23 cellular contexts compared by ENCODE assay signal in the genomic region with DNA sequence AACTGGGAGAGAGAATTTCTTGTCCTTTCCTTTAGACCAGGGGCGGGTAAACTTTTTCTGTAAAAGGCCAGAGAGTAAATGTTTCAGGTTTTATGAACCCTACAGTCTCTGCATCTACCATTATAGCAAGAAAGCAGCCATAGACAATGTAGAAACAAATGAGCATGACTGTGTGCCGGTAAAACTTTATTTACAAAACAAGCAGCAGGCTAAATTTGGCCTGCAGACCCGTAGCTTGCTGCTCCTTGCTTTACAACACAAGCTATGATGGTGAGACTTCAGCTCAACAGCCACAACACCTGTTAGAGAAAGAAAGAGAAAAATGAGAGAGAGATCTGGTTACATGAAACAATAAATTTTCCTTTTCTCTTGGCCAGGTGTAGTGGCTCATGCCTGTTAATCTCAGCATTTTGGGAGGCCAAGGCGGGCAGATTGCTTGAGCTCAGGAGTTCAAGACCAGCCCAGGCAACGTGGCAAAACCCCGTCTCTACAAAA. TPM values are rescaled to one million over a fixed set of nuclear protein-coding genes. Genes with fewer than 3 reads are reported as not detected.
"Had no signal": no experiment of that assay in that cellular context is flagged by ENCODE, and none has a peak within 500 bp of the region (broad histone marks: within the 10 kb centered on the region; RNA-seq: fewer than 3 reads in every experiment).

No MANE protein-coding gene starts in this region.

- ATAC-seq: esophagus mucosa; heart left ventricle; mucosa of descending colon; naive thymus-derived CD8-positive, alpha-beta T cell; psoas muscle had no signal

- H3K27ac Mint-ChIP-seq: naive thymus-derived CD8-positive, alpha-beta T cell had no signal

- H3K9me3 Mint-ChIP-seq: naive thymus-derived CD8-positive, alpha-beta T cell had no signal

- H3K4me3 ChIP-seq: coronary artery, heart left ventricle, mucosa of descending colon, psoas muscle, upper lobe of left lung, uterus had no signal

- H3K27me3 ChIP-seq: heart left ventricle, uterus had no signal

- H3K36me3 ChIP-seq: heart left ventricle, neutrophil, upper lobe of left lung, uterus had no signal

- H3K36me3 Mint-ChIP-seq: naive thymus-derived CD8-positive, alpha-beta T cell had no signal

- H3K9me3 ChIP-seq: heart left ventricle, mucosa of descending colon, neutrophil, psoas muscle, upper lobe of left lung, uterus had no signal

- H3K4me3 Mint-ChIP-seq: naive thymus-derived CD8-positive, alpha-beta T cell had no signal

- H3K27ac ChIP-seq: coronary artery, heart left ventricle, neutrophil, psoas muscle, upper lobe of left lung, uterus had no signal

- DNase-seq: effector CD8-positive, alpha-beta T cell; heart left ventricle; hippocampal formation; mammary epithelial cell; mucosa of descending colon; naive thymus-derived CD8-positive, alpha-beta T cell; retina; stimulated activated CD4-positive, alpha-beta T cell treated with anti-CD3 and anti-CD28 coated beads, Interleukin-2, amount 100 ng/mL, for 48 hours; stimulated activated naive CD4-positive, alpha-beta T cell treated with Interleukin-2 at 50 U/mL for 16 hours; upper lobe of left lung; uterus had no signal

RNA-seq across cellular contexts. Expression of gene LBHD2, which starts 22.5 kb away (rescaled TPM):
- total RNA-seq: dermis microvascular lymphatic vessel endothelial cell; esophagus mucosa; fibroblast of lung; frontal cortex; glomerular endothelial cell; heart left ventricle; kidney epithelial cell; mammary epithelial cell; mucosa of descending colon; naive thymus-derived CD8-positive, alpha-beta T cell; osteoblast; psoas muscle; upper lobe of left lung; uterus had no signal
- polyA plus RNA-seq: fibroblast of lung; mammary epithelial cell; naive thymus-derived CD8-positive, alpha-beta T cell; neural cell; psoas muscle; small intestine had no signal

RNA-seq across cellular contexts. Expression of gene EXOC3L4, which starts 33.0 kb away (rescaled TPM):
- total RNA-seq: dermis microvascular lymphatic vessel endothelial cell; glomerular endothelial cell; mammary epithelial cell; naive thymus-derived CD8-positive, alpha-beta T cell; osteoblast had no signal
- polyA plus RNA-seq: mammary epithelial cell; naive thymus-derived CD8-positive, alpha-beta T cell; neural cell had no signal
